ENCODE assay signal across 3 cellular contexts in the genomic region with DNA sequence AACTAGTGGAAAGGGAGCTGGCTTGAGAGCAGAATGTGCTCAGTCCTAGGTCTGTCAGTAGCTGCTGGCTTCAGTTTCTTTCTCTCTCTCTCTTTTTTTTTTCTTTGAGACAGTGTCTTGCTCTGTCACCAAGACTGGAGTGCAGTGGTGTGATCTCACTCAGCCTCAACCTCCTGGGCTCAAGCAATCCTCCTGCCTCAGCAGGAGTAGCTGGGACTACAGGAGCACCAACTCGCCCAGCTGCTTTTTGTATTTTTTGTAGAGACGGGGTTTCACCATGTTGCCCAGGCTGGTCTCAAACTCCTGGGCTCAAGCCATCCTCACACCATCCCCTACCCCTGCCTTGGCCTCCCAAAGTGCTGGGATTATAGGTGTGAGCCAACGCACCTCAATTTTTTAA. TPM values are rescaled to one million over a fixed set of nuclear protein-coding genes. Genes with fewer than 3 reads are reported as not detected.
"Had no signal": no experiment of that assay in that cellular context is flagged by ENCODE, and none has a peak within 500 bp of the region (broad histone marks: within the 10 kb centered on the region; RNA-seq: fewer than 3 reads in every experiment).

No MANE protein-coding gene starts in this region.

RNA-seq across cellular contexts. Expression of gene NFATC4, which starts 3.6 kb away (rescaled TPM):
- total RNA-seq: activated CD4-positive, alpha-beta memory T cell treated with anti-CD3 and anti-CD28 coated beads for 36 hours; activated CD4-positive, alpha-beta T cell treated with anti-CD3 and anti-CD28 coated beads, Interleukin-2, amount 10 ng/mL, durations not matched to agents 7 days and 5 days had no signal

RNA-seq across cellular contexts. Expression of gene RIPK3, which starts 31.8 kb away (rescaled TPM):
- polyA plus RNA-seq: SK-N-SH had no signal
